In genomic region chr2:74958277-74959105, GRCh38 we compare ENCODE assay signal across 1 cellular context.
TF ChIP-seq lines count a peak whose summit lies in the region.

Gene POLE4, plus strand, starts transcription at chr2:74958643. Its CDS starts 37 bp downstream, at chr2:74958680.

TF ChIP-seq in K562, 482 proteins besides CTCF, POLR2A, EP300 and RAD21 (continued from another document and continues in another):
- TF ChIP-seq FOXO4 (CRISPR knock-in tag; IDR thresholded peaks at IDR 0.05): 0 out of 2 replicates have a peak, but pooled peaks have one; percentile 11
- peak; percentile 87 for TF ChIP-seq MAX (CRISPR knock-in tag; IDR thresholded peaks at IDR 0.05)
- TF ChIP-seq BRD9 (IDR thresholded peaks at IDR 0.05; ENCODE audit: low read depth, partially characterized antibody): no peak
- peak; percentile 90 for TF ChIP-seq POLR2H (tag; IDR thresholded peaks at IDR 0.05; ENCODE audit: low read depth)
- TF ChIP-seq ZNF263 (CRISPR knock-in tag; IDR thresholded peaks at IDR 0.05; ENCODE audit: borderline replicate concordance): peak; percentile 60
- peak; percentile 81 for TF ChIP-seq GABPB1 (CRISPR knock-in tag; IDR thresholded peaks at IDR 0.05)
- TF ChIP-seq ZFX (CRISPR knock-in tag; IDR thresholded peaks at IDR 0.05): peak; percentile 97
- TF ChIP-seq RCOR1 (IDR thresholded peaks at IDR 0.05; ENCODE audit: borderline replicate concordance in 1 of 2, low read depth in 2 of 2, low read length in 2 of 2): peak in 1 of 2 experiments; percentile 28; a peak in 1 of 4 replicates
- peak; percentile 82; the same call in 1 of the 2 replicates for TF ChIP-seq TCF15 (CRISPR knock-in tag; IDR thresholded peaks at IDR 0.05)
- TF ChIP-seq CBX8 (IDR thresholded peaks at IDR 0.05; ENCODE audit: borderline replicate concordance, extremely low read depth, low read depth, low read length, poor library complexity, severe bottlenecking): no peak
- peak; percentile 92 for TF ChIP-seq MTA3 (IDR thresholded peaks at IDR 0.05; ENCODE audit: borderline replicate concordance)
- no peak for TF ChIP-seq SAP30 (IDR thresholded peaks at IDR 0.05; ENCODE audit: borderline replicate concordance, insufficient read depth, low read depth, low read length, poor library complexity, severe bottlenecking)
- TF ChIP-seq CREB1 (IDR thresholded peaks at IDR 0.05): peak; percentile 22
- peak; percentile 79 for TF ChIP-seq CREB1 (CRISPR knock-in tag; IDR thresholded peaks at IDR 0.05)
- TF ChIP-seq RREB1 (CRISPR knock-in tag; IDR thresholded peaks at IDR 0.05): peak; percentile 1; the same call in 1 of the 2 replicates
- TF ChIP-seq RBM14 (IDR thresholded peaks at IDR 0.05; ENCODE audit: borderline replicate concordance, insufficient read depth, low read depth, low read length): no peak
- peak; percentile 80; the same call in 1 of the 2 replicates for TF ChIP-seq ZNF584 (CRISPR knock-in tag; IDR thresholded peaks at IDR 0.05; ENCODE audit: low read depth)
- peak; percentile 99 for TF ChIP-seq POLR2G (IDR thresholded peaks at IDR 0.05; ENCODE audit: low read depth, low read length)
- TF ChIP-seq HMGN3 (IDR thresholded peaks at IDR 0.05; ENCODE audit: borderline replicate concordance, extremely low read depth, insufficient read length, low read depth, low read length): peak; percentile 70
- 0 out of 2 replicates have a peak, but pooled peaks have one; percentile 64 for TF ChIP-seq POLR2AphosphoS5 (IDR thresholded peaks at IDR 0.05; ENCODE audit: control insufficient read depth, insufficient read depth, low read depth, low read length)
- peak; percentile 69 for TF ChIP-seq KDM5B (IDR thresholded peaks at IDR 0.05; ENCODE audit: insufficient replicate concordance, low read depth, low read length)
- TF ChIP-seq KDM4B (IDR thresholded peaks at IDR 0.05; ENCODE audit: borderline replicate concordance in 2 of 2, low read depth in 1 of 2): peak in 1 of 2 experiments; percentile 71; a peak in 1 of 4 replicates
- TF ChIP-seq IRF2 (CRISPR knock-in tag; IDR thresholded peaks at IDR 0.05): 0 out of 2 replicates have a peak, but pooled peaks have one; percentile 65
- peak; percentile 73 for TF ChIP-seq SMAD1 (IDR thresholded peaks at IDR 0.05; ENCODE audit: low read depth, low read length, partially characterized antibody)
- no peak for TF ChIP-seq ATF1 (CRISPR knock-in tag; IDR thresholded peaks at IDR 0.05)
- peak; percentile 85 for TF ChIP-seq ATF1 (tag; IDR thresholded peaks at IDR 0.05)
- TF ChIP-seq BCOR (IDR thresholded peaks at IDR 0.05): no peak
- TF ChIP-seq MEIS2 (IDR thresholded peaks at IDR 0.05; ENCODE audit: partially characterized antibody): peak; percentile 79
- TF ChIP-seq NEUROD1 (IDR thresholded peaks at IDR 0.05; ENCODE audit: borderline replicate concordance, low read depth, low read length, partially characterized antibody): peak; percentile 17
- TF ChIP-seq RERE (CRISPR knock-in tag; IDR thresholded peaks at IDR 0.05; ENCODE audit: borderline replicate concordance): peak; percentile 56; the same call in 1 of the 2 replicates
- TF ChIP-seq E2F5 (CRISPR knock-in tag; IDR thresholded peaks at IDR 0.05): peak; percentile 70; the same call in 1 of the 2 replicates
- peak; percentile 77 for TF ChIP-seq ZNF740 (CRISPR knock-in tag; IDR thresholded peaks at IDR 0.05)
- TF ChIP-seq ZNF740 (tag; IDR thresholded peaks at IDR 0.05): peak in 1 of 2 experiments; percentile 37; a peak in 1 of 4 replicates
- peak; percentile 66; the same call in 1 of the 2 replicates for TF ChIP-seq SIN3B (IDR thresholded peaks at IDR 0.05; ENCODE audit: low read depth)
- TF ChIP-seq RBM34 (IDR thresholded peaks at IDR 0.05; ENCODE audit: borderline replicate concordance, insufficient read depth, low read length): no peak
- TF ChIP-seq GABPA (tag; conservative IDR thresholded peaks at IDR 0.05; ENCODE audit: low read depth): peak; percentile 69
- peak; percentile 99 for TF ChIP-seq RB1 (IDR thresholded peaks at IDR 0.05; ENCODE audit: low read depth)
- no peak for TF ChIP-seq DLX4 (CRISPR knock-in tag; IDR thresholded peaks at IDR 0.05)
- peak; percentile 85 for TF ChIP-seq GATAD2B (IDR thresholded peaks at IDR 0.05; ENCODE audit: borderline replicate concordance)
- peak; percentile 98 for TF ChIP-seq KLF1 (tag; IDR thresholded peaks at IDR 0.05)
- TF ChIP-seq CREB3 (tag; conservative IDR thresholded peaks at IDR 0.05; ENCODE audit: low read depth): peak; percentile 88; the same call in 1 of the 2 replicates
- TF ChIP-seq SMC3 (conservative IDR thresholded peaks at IDR 0.05; ENCODE audit: insufficient read depth, low read depth, low read length): no peak
- TF ChIP-seq HNRNPK (IDR thresholded peaks at IDR 0.05; ENCODE audit: low read depth, low read length, poor library complexity, severe bottlenecking): no peak
- TF ChIP-seq TEAD1 (CRISPR knock-in tag; IDR thresholded peaks at IDR 0.05): peak in 1 of 2 experiments; percentile 92; a peak in 2 of 4 replicates
- no peak for TF ChIP-seq FOS (IDR thresholded peaks at IDR 0.05; ENCODE audit: extremely low read depth, insufficient read length)
- no peak for TF ChIP-seq XRCC4 (IDR thresholded peaks at IDR 0.05; ENCODE audit: extremely low read depth, insufficient read depth, insufficient read length)
- no peak for TF ChIP-seq MIER1 (IDR thresholded peaks at IDR 0.05; ENCODE audit: low read depth)
- no peak for TF ChIP-seq ZNF551 (CRISPR knock-in tag; IDR thresholded peaks at IDR 0.05)
- TF ChIP-seq ZBTB17 (CRISPR knock-in tag; IDR thresholded peaks at IDR 0.05): no peak; the same call in 1 of the 2 replicates
- TF ChIP-seq CBFA2T2 (conservative IDR thresholded peaks at IDR 0.05): 0 out of 2 replicates have a peak, but pooled peaks have one; percentile 5
- TF ChIP-seq NR2C1 (IDR thresholded peaks at IDR 0.05): no peak
- 0 out of 2 replicates have a peak, but pooled peaks have one; percentile 4 for TF ChIP-seq NR2C1 (tag; IDR thresholded peaks at IDR 0.05)
